Comparison of ENCODE assay signal across 10 cellular contexts in the genomic region with DNA sequence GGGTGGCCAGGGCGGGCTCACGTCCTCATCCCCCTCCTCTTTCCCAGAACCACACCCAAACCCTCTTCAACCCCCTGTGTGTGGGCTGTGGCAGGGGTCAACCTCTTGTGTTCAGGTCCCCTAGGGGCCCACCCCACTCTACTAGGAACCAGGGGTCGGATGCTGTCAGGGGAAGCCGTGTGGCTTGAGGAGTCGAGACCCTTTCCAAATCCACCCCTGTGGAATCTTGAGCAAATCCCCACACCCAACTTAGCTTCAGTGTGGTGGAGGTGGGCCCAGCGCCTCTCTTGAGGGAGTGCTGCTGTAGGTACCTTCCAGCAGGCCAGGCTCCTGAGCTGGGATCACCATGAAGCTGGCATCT.
DNase-seq lines count a peak whose midpoint lies in the region; ATAC-seq and TF ChIP-seq lines count a peak whose summit lies in the region.
"Had no signal": no experiment of that assay in that cellular context is flagged by ENCODE, and none has a peak within 500 bp of the region (broad histone marks: within the 10 kb centered on the region; RNA-seq: fewer than 3 reads in every experiment).

No MANE protein-coding gene starts in this region.

- H3K79me2 ChIP-seq in DOHH2 (ENCODE audit: control insufficient read depth, low read length), result no peaks in the 10 kb centered on the region
- H3K79me2 ChIP-seq in neural progenitor cell (ENCODE audit: low read depth), result no peaks in the 10 kb centered on the region

- H4K20me1 ChIP-seq in DOHH2 (ENCODE audit: control insufficient read depth, insufficient read depth, low read depth, low read length), result no peaks in the 10 kb centered on the region
- no peaks in the 10 kb centered on the region for H4K20me1 ChIP-seq in neural progenitor cell (ENCODE audit: low read depth)

- intact Hi-C loops in ascending aorta (cut with DNase I), result no loop called here

- H3K4me1 ChIP-seq in DOHH2 (ENCODE audit: control insufficient read depth, low read length) (peaks cover 50% of the 10 kb centered on the region), neural progenitor cell (peaks cover 37% of the 10 kb centered on the region), ascending aorta (no peaks in the 10 kb centered on the region)

- H3K9me3 Mint-ChIP-seq in neural progenitor cell, result no peaks in the 10 kb centered on the region

- no peak overlapping the region for H3K4me3 Mint-ChIP-seq in neural progenitor cell

- TF ChIP-seq CTCF in DOHH2 (IDR thresholded peaks at IDR 0.05; ENCODE audit: low read depth, low read length, poor library complexity, severe bottlenecking) (no peak), neural progenitor cell (IDR thresholded peaks at IDR 0.05) (no peak), ascending aorta (IDR thresholded peaks at IDR 0.05) (no peak)

- no peak overlapping the region for H3K27ac Mint-ChIP-seq in neural progenitor cell

- H2AFZ ChIP-seq in neural progenitor cell (replicated peaks), result peak overlapping the region; percentile 81

- no peak for DNase-seq in neural progenitor cell (ENCODE audit: low spot score)
- DNase-seq in stimulated activated CD4-positive, alpha-beta T cell treated with anti-CD3 and anti-CD28 coated beads, Interleukin-4, amount 100 ng/mL, for 24 hours, result no peak
- DNase-seq in ascending aorta (ENCODE audit: low spot score in 2 of 2), result no peak
- no peak for DNase-seq in SK-N-DZ (ENCODE audit: low spot score)
- DNase-seq: NCI-H446 treated with DMSO at 0.1 percent for 48 hours, SW 1271 had no signal

- no peak for ATAC-seq in HG03520 (IDR thresholded peaks at IDR 0.05; ENCODE audit: unreplicated experiment)

- peaks cover 28% of the 10 kb centered on the region for H3K4me1 Mint-ChIP-seq in neural progenitor cell

- no peaks in the 10 kb centered on the region for H3K9me2 ChIP-seq in DOHH2 (replicated peaks; ENCODE audit: control insufficient read depth, low read length)

- no peak overlapping the region for H3K9ac ChIP-seq in neural progenitor cell

- H3K9me3 ChIP-seq in DOHH2 (ENCODE audit: control insufficient read depth, insufficient read depth, low read length), result peaks cover 3% of the 10 kb centered on the region; the same call in 1 of the 2 replicates
- H3K9me3 ChIP-seq in KOPT-K1 (ENCODE audit: insufficient read depth, low read length, poor library complexity, severe bottlenecking), result no peaks in the 10 kb centered on the region
- H3K9me3 ChIP-seq in neural progenitor cell (ENCODE audit: low read depth), result no peaks in the 10 kb centered on the region
- H3K9me3 ChIP-seq in ascending aorta, result no peaks in the 10 kb centered on the region

- H3F3A ChIP-seq in DOHH2 (ENCODE audit: control insufficient read depth, insufficient read depth) (peaks cover 5% of the 10 kb centered on the region; the same call in 1 of the 2 replicates), neural progenitor cell (ENCODE audit: low read depth) (peaks cover 29% of the 10 kb centered on the region)

- peak overlapping the region; percentile 75 for H3K4me3 ChIP-seq in DOHH2 (ENCODE audit: low read length)
- no peak overlapping the region for H3K4me3 ChIP-seq in neural progenitor cell
- no peak overlapping the region for H3K4me3 ChIP-seq in ascending aorta

- no peaks in the 10 kb centered on the region for H3K36me3 ChIP-seq in DOHH2 (ENCODE audit: control insufficient read depth, low read length)
- no peaks in the 10 kb centered on the region for H3K36me3 ChIP-seq in KOPT-K1 (ENCODE audit: insufficient read depth, low read length)
- no peaks in the 10 kb centered on the region for H3K36me3 ChIP-seq in neural progenitor cell
- H3K36me3 ChIP-seq in ascending aorta, result no peaks in the 10 kb centered on the region

- H3K36me3 Mint-ChIP-seq in neural progenitor cell, result no peaks in the 10 kb centered on the region

- peaks cover 7% of the 10 kb centered on the region for H3K27me3 Mint-ChIP-seq in neural progenitor cell (ENCODE audit: insufficient read depth, low read depth)

- H3K27me3 ChIP-seq in DOHH2 (ENCODE audit: control insufficient read depth, low read length) (peaks cover 7% of the 10 kb centered on the region; the same call in 1 of the 2 replicates), neural progenitor cell (no peaks in the 10 kb centered on the region), ascending aorta (no peaks in the 10 kb centered on the region)

- H3K4me2 ChIP-seq in DOHH2 (ENCODE audit: low read length), result peak overlapping the region; percentile 93
- H3K4me2 ChIP-seq in neural progenitor cell, result peak overlapping the region; percentile 75

- no peak overlapping the region for H3K27ac ChIP-seq in DOHH2 (ENCODE audit: low read depth, low read length)
- peak overlapping the region; percentile 89 for H3K27ac ChIP-seq in KOPT-K1 (ENCODE audit: low read depth, low read length, poor library complexity, severe bottlenecking)
- H3K27ac ChIP-seq in cingulate gyrus (ENCODE audit: low read depth, low read length), result peak overlapping the region; percentile 71
- no peak overlapping the region for H3K27ac ChIP-seq in neural progenitor cell
- H3K27ac ChIP-seq in ascending aorta, result no peak overlapping the region

Comparison
In these comparisons a context has a peak if more than half of its experiments do, and no peak if none do; other contexts are left out.
1. H3K27ac ChIP-seq: peak in KOPT-K1 (single experiment) and cingulate gyrus (single experiment); none in DOHH2 (single experiment), neural progenitor cell (single experiment) and ascending aorta (0 of 2).